ENCODE assay signal across 30 cellular contexts in the genomic region with DNA sequence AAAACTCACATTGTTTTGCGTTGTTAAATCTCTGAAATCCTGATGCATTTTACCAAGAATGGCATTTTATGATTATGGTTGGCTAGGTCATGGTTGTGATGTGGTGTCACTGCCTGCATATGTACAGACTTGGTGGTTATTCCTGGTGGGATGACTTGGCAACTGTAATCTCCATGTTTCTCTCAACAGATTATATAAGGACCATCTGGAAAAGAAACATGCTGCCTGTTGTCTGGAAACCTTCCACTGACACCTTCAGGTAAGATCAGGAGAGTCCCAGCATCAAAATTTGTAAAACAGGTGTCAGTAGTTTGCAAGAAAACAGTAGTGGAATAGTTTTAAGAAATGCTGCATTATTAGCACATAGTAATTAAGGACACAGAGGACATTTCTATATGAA. TPM values are rescaled to one million over a fixed set of nuclear protein-coding genes. Genes with fewer than 3 reads are reported as not detected.
DNase-seq lines count a peak whose midpoint lies in the region; ATAC-seq and TF ChIP-seq lines count a peak whose summit lies in the region.
"Had no signal": no experiment of that assay in that cellular context is flagged by ENCODE, and none has a peak within 500 bp of the region (broad histone marks: within the 10 kb centered on the region; RNA-seq: fewer than 3 reads in every experiment).

No MANE protein-coding gene starts in this region.

- peak overlapping the region; percentile 93 for H3K27ac ChIP-seq in 22Rv1
- H3K27ac ChIP-seq in foreskin keratinocyte, result no peak overlapping the region
- H3K27ac ChIP-seq: esophagus muscularis mucosa, heart left ventricle, tibial nerve had no signal

- H3K4me3 Mint-ChIP-seq in activated CD4-positive, alpha-beta memory T cell treated with anti-CD3 and anti-CD28 coated beads for 36 hours, result no peak overlapping the region
- H3K4me3 Mint-ChIP-seq: activated CD4-positive, alpha-beta T cell treated with anti-CD3 and anti-CD28 coated beads, Interleukin-2, amount 10 ng/mL, durations not matched to agents 7 days and 5 days; endodermal cell; mesothelial cell of epicardium; naive thymus-derived CD8-positive, alpha-beta T cell; WTC11 had no signal

- POLR2A ChIA-PET in activated CD4-positive, alpha-beta memory T cell treated with anti-CD3 and anti-CD28 coated beads for 36 hours (lab: Charles Lee), result no interaction called here

- peaks cover 12% of the 10 kb centered on the region for H3K4me1 Mint-ChIP-seq in activated CD4-positive, alpha-beta memory T cell treated with anti-CD3 and anti-CD28 coated beads for 36 hours (ENCODE audit: low read depth)

- DNase-seq in G401 (ENCODE audit: low spot score) (peak; percentile 82), NCI-H82 treated with DMSO at 0.1 percent for 48 hours (lab: John Stamatoyannopoulos, UW; ENCODE audit: unreplicated experiment) (peak; percentile 22), foreskin keratinocyte (no peak), midbrain (lab: John Stamatoyannopoulos, UW) (no peak)
- no peak for DNase-seq in activated CD4-positive, alpha-beta memory T cell treated with anti-CD3 and anti-CD28 coated beads for 36 hours
- DNase-seq: activated CD4-positive, alpha-beta T cell treated with anti-CD3 and anti-CD28 coated beads, Interleukin-2, amount 10 ng/mL, durations not matched to agents 7 days and 5 days; activated effector memory CD4-positive, alpha-beta T cell treated with anti-CD3 and anti-CD28 coated beads, Interleukin-2, amount 50 U/mL, for 16 hours; activated T-cell treated with anti-CD3 and anti-CD28 coated beads, Interleukin-2, amount 50 U/mL, for 1 hour; AML-193; central memory CD4-positive, alpha-beta T cell; dermis blood vessel endothelial cell; DMS79 treated with DMSO at 0.1 percent for 48 hours; endodermal cell; foreskin fibroblast; GF-D8; heart left ventricle; naive thymus-derived CD8-positive, alpha-beta T cell; NCI-H1092; NCI-H1694 treated with DMSO at 0.1 percent for 48 hours; NCI-H526; stimulated activated CD4-positive, alpha-beta T cell treated with anti-CD3 and anti-CD28 coated beads, Interleukin-4, amount 100 ng/mL, for 1 hour; SW 1271; T-helper 9 cell had no signal

- intact Hi-C loops in activated CD4-positive, alpha-beta memory T cell treated with anti-CD3 and anti-CD28 coated beads for 36 hours (cut with micrococcal nuclease), result no loop called here

- H3K27me3 Mint-ChIP-seq in activated CD4-positive, alpha-beta memory T cell treated with anti-CD3 and anti-CD28 coated beads for 36 hours, result no peaks in the 10 kb centered on the region
- H3K27me3 Mint-ChIP-seq: naive thymus-derived CD8-positive, alpha-beta T cell had no signal

- no peaks in the 10 kb centered on the region for H3K27me3 ChIP-seq in foreskin keratinocyte
- H3K27me3 ChIP-seq: esophagus muscularis mucosa, heart left ventricle, tibial nerve had no signal

- no peak for TF ChIP-seq CTCF in 22Rv1 (IDR thresholded peaks at IDR 0.05)
- TF ChIP-seq CTCF in foreskin keratinocyte (conservative IDR thresholded peaks at IDR 0.05), result peak; percentile 12

- CTCF ChIA-PET in activated CD4-positive, alpha-beta memory T cell treated with anti-CD3 and anti-CD28 coated beads for 36 hours (lab: Charles Lee), result interaction anchor here (0.9 kb wide), 1 partner anchor 59 kb away, joined by 3 read pairs; no protein-coding TSS in a partner anchor

- in situ Hi-C loops in G401 (cut with HindIII; ENCODE audit: low sequenced_read_pairs), result no loop called here

- no peak overlapping the region for H3K27ac Mint-ChIP-seq in activated CD4-positive, alpha-beta memory T cell treated with anti-CD3 and anti-CD28 coated beads for 36 hours
- H3K27ac Mint-ChIP-seq: activated CD4-positive, alpha-beta T cell treated with anti-CD3 and anti-CD28 coated beads, Interleukin-2, amount 10 ng/mL, durations not matched to agents 7 days and 5 days; endodermal cell; mesothelial cell of epicardium; WTC11 had no signal

- ATAC-seq in foreskin keratinocyte (no peak), esophagus mucosa (no peak), HG03139 (IDR thresholded peaks at IDR 0.05; ENCODE audit: unreplicated experiment) (no peak)
- ATAC-seq: heart left ventricle; naive thymus-derived CD8-positive, alpha-beta T cell; WTC11 had no signal

- peaks cover 8% of the 10 kb centered on the region for H3K4me1 ChIP-seq in foreskin keratinocyte

- H3K9me3 Mint-ChIP-seq in activated CD4-positive, alpha-beta memory T cell treated with anti-CD3 and anti-CD28 coated beads for 36 hours, result peaks cover 9% of the 10 kb centered on the region

- no peaks in the 10 kb centered on the region for H3K36me3 Mint-ChIP-seq in activated CD4-positive, alpha-beta memory T cell treated with anti-CD3 and anti-CD28 coated beads for 36 hours
- H3K36me3 Mint-ChIP-seq: naive thymus-derived CD8-positive, alpha-beta T cell had no signal

RNA-seq across cellular contexts. Expression of a gene that starts 3.0 kb away (rescaled TPM):
- total RNA-seq in G401 (2014; rRNA removed; shearing (Covaris generic)), result 2.3 and 5.2 TPM in 2 replicates
- total RNA-seq in foreskin keratinocyte (3.5 and 4.0 TPM in 2 replicates), esophagus mucosa (3.1 TPM)
- polyA plus RNA-seq in foreskin keratinocyte, result 0.08 and 0.23 TPM in 2 replicates
- 1 to 10 TPM; 1.8 TPM for total RNA-seq in activated CD4-positive, alpha-beta memory T cell treated with anti-CD3 and anti-CD28 coated beads for 36 hours

RNA-seq across cellular contexts. Expression of a gene that starts 25.7 kb away (rescaled TPM):
- total RNA-seq in G401 (2014; rRNA removed; shearing (Covaris generic)), result 2,037 and 2,385 TPM in 2 replicates
- total RNA-seq in foreskin keratinocyte (1,971 and 2,035 TPM in 2 replicates), esophagus mucosa (2,212 TPM)
- polyA plus RNA-seq in foreskin keratinocyte, result 2,807 and 2,958 TPM in 2 replicates
- 1,000 to 10,000 TPM; 3,671 to 3,782 TPM for total RNA-seq in activated CD4-positive, alpha-beta memory T cell treated with anti-CD3 and anti-CD28 coated beads for 36 hours

Comparison
In these comparisons a context has a peak if more than half of its experiments do, and no peak if none do; other contexts are left out.
1. DNase-seq: peak in G401 (single experiment) and NCI-H82 treated with DMSO at 0.1 percent for 48 hours (single experiment); none in foreskin keratinocyte (0 of 2), activated CD4-positive, alpha-beta memory T cell treated with anti-CD3 and anti-CD28 coated beads for 36 hours (single experiment) and midbrain (single experiment).